Comparison of ENCODE assay signal across 8 cellular contexts in the genomic region with DNA sequence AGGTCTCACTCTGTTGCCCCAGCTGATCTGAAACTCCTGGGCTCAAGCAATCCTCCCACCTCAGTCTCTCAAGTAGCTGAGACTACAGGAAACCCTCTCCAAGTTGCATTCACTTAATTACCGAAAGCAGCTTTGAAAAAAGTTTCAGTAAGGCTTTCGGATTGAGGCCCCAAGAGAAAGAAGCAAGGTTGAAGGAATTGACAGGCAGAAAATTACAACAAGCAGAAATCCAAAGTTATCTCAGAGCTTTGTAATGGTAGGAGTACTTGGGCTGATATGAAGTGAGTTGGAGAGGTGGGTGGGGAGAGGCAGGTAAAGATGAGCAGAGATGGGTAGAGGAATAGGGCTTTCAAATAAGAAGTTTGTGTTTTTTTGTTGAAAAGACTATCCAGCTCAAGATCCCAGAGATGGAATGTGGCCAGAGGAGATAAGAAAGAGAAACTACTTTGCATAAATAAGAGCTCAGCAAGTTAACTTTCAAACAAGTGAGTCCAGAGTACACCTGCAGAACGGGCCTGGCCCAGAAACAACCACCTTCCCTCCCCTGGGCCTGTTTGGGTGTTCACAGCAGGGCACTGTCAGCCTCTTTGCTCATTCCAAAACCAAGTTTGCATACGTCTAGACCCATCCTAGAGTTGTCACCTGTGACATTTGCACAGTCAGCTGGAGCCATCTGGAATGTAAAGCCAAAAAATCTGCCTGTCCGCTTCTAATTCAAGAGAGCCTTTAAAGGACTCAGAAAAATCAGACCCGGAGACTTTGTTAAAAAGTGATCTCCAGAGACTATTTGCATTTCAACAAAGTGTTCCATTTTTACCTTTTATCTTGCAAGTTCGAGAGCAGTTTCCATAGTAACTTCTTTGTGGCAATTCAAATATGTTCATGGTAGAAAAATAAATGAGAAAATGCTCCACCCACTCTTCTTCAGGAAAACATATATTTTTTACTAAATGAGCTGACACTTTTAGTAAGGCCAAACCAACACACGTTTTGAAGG. TPM values are rescaled to one million over a fixed set of nuclear protein-coding genes. Genes with fewer than 3 reads are reported as not detected.
DNase-seq lines count a peak whose midpoint lies in the region; ATAC-seq, FAIRE-seq and TF ChIP-seq lines count a peak whose summit lies in the region.

No MANE protein-coding gene starts in this region.

- no peak for TF ChIP-seq POLR2A in thyroid gland (IDR thresholded peaks at IDR 0.05)

- ATAC-seq in GM21515 (IDR thresholded peaks at IDR 0.05; ENCODE audit: unreplicated experiment): peak; percentile 74
- peak; percentile 61 for ATAC-seq in HG03469 (IDR thresholded peaks at IDR 0.05; ENCODE audit: unreplicated experiment)

- H3K36me3 ChIP-seq in thyroid gland: no peaks in the 10 kb centered on the region

- peak; percentile 98 for FAIRE-seq in GM18507 (lab: Jason Lieb, UNC)

- no peak overlapping the region for H3K27ac ChIP-seq in thyroid gland

- no peaks in the 10 kb centered on the region for H3K9me3 ChIP-seq in thyroid gland

- whole genome bisulfite sequencing in thyroid gland, 2 donors: 60 to 64% methylated on average over 8 of the region's 8 CpGs

- TF ChIP-seq CTCF in thyroid gland (IDR thresholded peaks at IDR 0.05): no peak

- H3K4me3 ChIP-seq in thyroid gland (replicated peaks in 1 of 3): no peak overlapping the region

- H3K4me1 ChIP-seq in thyroid gland: peaks cover 0 to 19% of the 10 kb centered on the region in 2 donors

- H3K27me3 ChIP-seq in thyroid gland: no peaks in the 10 kb centered on the region

- intact Hi-C loops in thyroid gland (cut with DNase I): no loop called here

- DNase-seq in GM18507 (ENCODE audit: extremely low spot score, insufficient read length, low read depth): peak; percentile 44
- peak; percentile 60 for DNase-seq in islet precursor cell
- DNase-seq in thyroid gland: no peak
- no peak for DNase-seq in epidermal melanocyte (ENCODE audit: insufficient read length, low spot score)
- no peak for DNase-seq in hepatic stellate cell (ENCODE audit: low spot score)
- no peak for DNase-seq in DMS53 treated with DMSO at 0.1 percent for 48 hours (lab: John Stamatoyannopoulos, UW; ENCODE audit: unreplicated experiment)

RNA-seq across cellular contexts. Expression of a gene that starts 2.3 kb away (rescaled TPM):
- 100 to 1,000 TPM; 126 to 198 (median 159) TPM for total RNA-seq in thyroid gland

Comparison
In these comparisons a context has a peak if more than half of its experiments do, and no peak if none do; other contexts are left out.
1. DNase-seq: peak in GM18507 (single experiment) and islet precursor cell (single experiment); none in thyroid gland (0 of 2), epidermal melanocyte (single experiment), hepatic stellate cell (single experiment) and DMS53 treated with DMSO at 0.1 percent for 48 hours (single experiment).